In the genomic region with DNA sequence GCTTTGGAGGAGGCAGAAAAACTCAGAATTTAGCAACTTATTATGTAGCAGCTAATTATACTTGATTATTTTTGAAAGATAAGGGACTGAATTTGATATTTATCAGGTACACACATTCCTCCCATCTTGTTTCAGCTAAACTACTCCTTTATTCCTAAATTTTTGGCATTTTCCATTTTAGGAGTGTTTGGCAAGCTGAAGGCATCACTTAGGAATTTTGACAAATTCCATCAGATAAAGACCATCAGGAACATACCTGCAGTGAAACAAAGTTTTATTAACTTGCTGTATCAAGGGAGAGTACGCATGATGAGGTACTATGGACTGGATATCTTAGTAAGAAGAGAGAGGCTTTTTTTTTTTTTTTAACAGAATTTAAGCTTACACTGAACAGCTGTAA, we compare ENCODE assay signal across 6 cellular contexts.
"Had no signal": no experiment of that assay in that cellular context is flagged by ENCODE, and none has a peak within 500 bp of the region (broad histone marks: within the 10 kb centered on the region; RNA-seq: fewer than 3 reads in every experiment).

No MANE protein-coding gene starts in this region.

- H3K4me3 ChIP-seq: K562 had no signal

- H3K27ac ChIP-seq: HL-60 had no signal

- FAIRE-seq: HepG2, HTR-8/SVneo had no signal

- DNase-seq: KBM-7, KG1 had no signal
